Comparison of ENCODE assay signal across 9 cellular contexts in the genomic region with DNA sequence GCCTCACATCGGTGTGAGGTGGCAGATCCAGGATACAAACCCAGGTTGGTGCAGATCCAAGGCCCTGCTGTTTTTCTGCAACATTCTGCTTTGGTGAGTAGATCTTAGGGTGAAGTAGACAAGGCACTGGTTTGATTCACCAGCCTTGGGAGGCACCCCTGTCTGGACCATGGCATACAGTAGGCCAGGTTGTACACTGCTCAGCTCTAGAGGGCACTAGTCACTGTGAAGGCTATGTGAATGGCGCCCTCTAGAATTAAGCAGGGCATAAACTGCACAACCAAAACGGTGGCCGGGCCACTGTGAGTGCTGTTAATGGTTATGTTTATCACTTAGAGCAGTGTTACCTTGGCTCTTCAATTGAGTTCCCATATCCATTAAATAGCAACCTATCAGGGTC.
DNase-seq lines count a peak whose midpoint lies in the region; ATAC-seq and TF ChIP-seq lines count a peak whose summit lies in the region.
"Had no signal": no experiment of that assay in that cellular context is flagged by ENCODE, and none has a peak within 500 bp of the region (broad histone marks: within the 10 kb centered on the region; RNA-seq: fewer than 3 reads in every experiment).

No MANE protein-coding gene starts in this region.

- peak; percentile 83 for ATAC-seq in RWPE2 (ENCODE audit: low read depth)
- peak; percentile 39 for ATAC-seq in stimulated activated memory B cell treated with anti-CD40 and anti-IgM and Interleukin-4, amounts not matched to agents 10 μg/mL and 1 μg/mL and 100 μg/mL, for 72 hours
- no peak for ATAC-seq in HG03460 (IDR thresholded peaks at IDR 0.05; ENCODE audit: unreplicated experiment)

- H3K4me3 ChIP-seq in RWPE2 (ENCODE audit: severe bottlenecking): no peak overlapping the region
- no peak overlapping the region for H3K4me3 ChIP-seq in epithelial cell of proximal tubule (ENCODE audit: low read depth, low read length)
- no peak overlapping the region for H3K4me3 ChIP-seq in dorsolateral prefrontal cortex

- DNase-seq in Daoy (ENCODE audit: low read depth) (peak; percentile 77), HFFc6 (peak; percentile 27), RWPE2 (ENCODE audit: low spot score) (no peak), epithelial cell of proximal tubule (ENCODE audit: low read depth) (no peak), dorsolateral prefrontal cortex (no peak), Ammon's horn (ENCODE audit: low spot score) (no peak)

- no peak overlapping the region for H3K4me3 Mint-ChIP-seq in HFFc6
- no peak overlapping the region for H3K4me3 Mint-ChIP-seq in stimulated activated memory B cell treated with anti-CD40 and anti-IgM and Interleukin-4, amounts not matched to agents 10 μg/mL and 1 μg/mL and 100 μg/mL, for 72 hours
- H3K4me3 Mint-ChIP-seq: T-helper 1 cell treated with Interleukin-12 subunit alpha and Interleukin-12 subunit beta and Interleukin-4 antibody, amounts not matched to agents 30 μg/mL and 1 μg/mL, for 36 hours had no signal

- peak; percentile 67 for TF ChIP-seq CTCF in HFFc6 (IDR thresholded peaks at IDR 0.05)
- peak; percentile 64 for TF ChIP-seq CTCF in RWPE2 (IDR thresholded peaks at IDR 0.05; ENCODE audit: poor library complexity, severe bottlenecking)
- TF ChIP-seq CTCF in epithelial cell of proximal tubule (conservative IDR thresholded peaks at IDR 0.05; ENCODE audit: low read depth, low read length): peak; percentile 98
- TF ChIP-seq CTCF in dorsolateral prefrontal cortex (IDR thresholded peaks at IDR 0.05 in 54 of 56, conservative IDR thresholded peaks at IDR 0.05 in 2 of 56; ENCODE audit: low read depth in 1 of 56, partially characterized antibody in 56 of 56): peak in 2 of 56 donors; percentile 7 to 11

- no peak overlapping the region for H3K27ac Mint-ChIP-seq in HFFc6
- no peak overlapping the region for H3K27ac Mint-ChIP-seq in stimulated activated memory B cell treated with anti-CD40 and anti-IgM and Interleukin-4, amounts not matched to agents 10 μg/mL and 1 μg/mL and 100 μg/mL, for 72 hours
- H3K27ac Mint-ChIP-seq: T-helper 1 cell treated with Interleukin-12 subunit alpha and Interleukin-12 subunit beta and Interleukin-4 antibody, amounts not matched to agents 30 μg/mL and 1 μg/mL, for 36 hours had no signal

- no peaks in the 10 kb centered on the region for H3K27me3 ChIP-seq in RWPE2 (ENCODE audit: insufficient read depth, poor library complexity, severe bottlenecking)
- H3K27me3 ChIP-seq in dorsolateral prefrontal cortex: peaks cover 0 to 9% (median 0%) of the 10 kb centered on the region in 45 donors

- H3K4me1 ChIP-seq in RWPE2 (ENCODE audit: insufficient read depth, poor library complexity, severe bottlenecking): peaks cover 9% of the 10 kb centered on the region

- no peaks in the 10 kb centered on the region for H3K36me3 ChIP-seq in RWPE2 (ENCODE audit: low read depth)

- no peaks in the 10 kb centered on the region for H3K9me3 ChIP-seq in RWPE2 (ENCODE audit: severe bottlenecking)

- H3K27ac ChIP-seq in RWPE2 (ENCODE audit: poor library complexity, severe bottlenecking) (no peak overlapping the region), dorsolateral prefrontal cortex (no peak overlapping the region)

- H3K36me3 Mint-ChIP-seq in HFFc6 (ENCODE audit: low read depth): no peaks in the 10 kb centered on the region; the same call in 1 of the 2 replicates
- no peaks in the 10 kb centered on the region for H3K36me3 Mint-ChIP-seq in stimulated activated memory B cell treated with anti-CD40 and anti-IgM and Interleukin-4, amounts not matched to agents 10 μg/mL and 1 μg/mL and 100 μg/mL, for 72 hours

- H3K9me3 Mint-ChIP-seq in HFFc6: no peaks in the 10 kb centered on the region
- H3K9me3 Mint-ChIP-seq in stimulated activated memory B cell treated with anti-CD40 and anti-IgM and Interleukin-4, amounts not matched to agents 10 μg/mL and 1 μg/mL and 100 μg/mL, for 72 hours: no peaks in the 10 kb centered on the region
- H3K9me3 Mint-ChIP-seq: T-helper 1 cell treated with Interleukin-12 subunit alpha and Interleukin-12 subunit beta and Interleukin-4 antibody, amounts not matched to agents 30 μg/mL and 1 μg/mL, for 36 hours had no signal

- H3K4me1 Mint-ChIP-seq in HFFc6 (ENCODE audit: low read depth): no peaks in the 10 kb centered on the region
- no peaks in the 10 kb centered on the region for H3K4me1 Mint-ChIP-seq in stimulated activated memory B cell treated with anti-CD40 and anti-IgM and Interleukin-4, amounts not matched to agents 10 μg/mL and 1 μg/mL and 100 μg/mL, for 72 hours

- no peaks in the 10 kb centered on the region; the same call in 1 of the 2 replicates for H3K27me3 Mint-ChIP-seq in HFFc6 (ENCODE audit: insufficient read depth)
- H3K27me3 Mint-ChIP-seq in stimulated activated memory B cell treated with anti-CD40 and anti-IgM and Interleukin-4, amounts not matched to agents 10 μg/mL and 1 μg/mL and 100 μg/mL, for 72 hours: peaks cover 14% of the 10 kb centered on the region

- intact Hi-C loops in dorsolateral prefrontal cortex (cut with DNase I): loop anchor here in 1 of 2 donors (2.0 kb wide), 1 partner anchor 272 kb away; no protein-coding TSS in a partner anchor

Comparison
In these comparisons a context has a peak if more than half of its experiments do, and no peak if none do; other contexts are left out.
1. DNase-seq: peak in Daoy (single experiment) and HFFc6 (single experiment); none in RWPE2 (single experiment), epithelial cell of proximal tubule (single experiment), dorsolateral prefrontal cortex (0 of 10) and Ammon's horn (single experiment).